In genomic region chr9:613771-614347, GRCh38 we compare ENCODE assay signal across 8 cellular contexts.
A peak's percentile ranks its signal among the peaks of the same experiment; 100 is the strongest.
DNase-seq lines count a peak whose midpoint lies in the region; ATAC-seq and TF ChIP-seq lines count a peak whose summit lies in the region.

No MANE protein-coding gene starts in this region.

- H3K27me3 ChIP-seq in GM23248 (replicated peaks; ENCODE audit: insufficient read depth), result no peaks in the 10 kb centered on the region; the same call in 1 of the 2 replicates
- H3K27me3 ChIP-seq in skeletal muscle satellite cell (ENCODE audit: control insufficient read depth, insufficient read depth, low read length), result no peaks in the 10 kb centered on the region

- peak overlapping the region; percentile 70 for H2AFZ ChIP-seq in GM23248

- WGBS in GM23248 (ENCODE audit: low coverage in 1 of 2, low lambda C conversion rate in 2 of 2, missing lambda C conversion rate in 2 of 2), 2 experiments, result 2 to 4% methylated on average over 7 of the region's 7 CpGs

- H3F3A ChIP-seq in GM23248 (ENCODE audit: insufficient read depth), result 0 out of 2 replicates have a peak, but pooled peaks cover 11% of the 10 kb centered on the region

- H3K4me3 ChIP-seq in GM23248 (peak overlapping the region; percentile 33; the same call in 1 of the 2 replicates), skeletal muscle satellite cell (ENCODE audit: low read length) (no peak overlapping the region)

- peaks cover 5% of the 10 kb centered on the region for H3K4me1 ChIP-seq in GM23248 (ENCODE audit: insufficient read depth)
- peaks cover 25% of the 10 kb centered on the region for H3K4me1 ChIP-seq in skeletal muscle satellite cell (ENCODE audit: control insufficient read depth, insufficient read depth, low read length)

- H3K4me2 ChIP-seq in GM23248 (ENCODE audit: unreplicated experiment) (peak overlapping the region; percentile 44), skeletal muscle satellite cell (ENCODE audit: low read length) (peak overlapping the region; percentile 55)

- DNase-seq in NCI-H1092 treated with DMSO at 0.1 percent for 48 hours (lab: John Stamatoyannopoulos, UW) (peak; percentile 33), NCI-H1092 (lab: John Stamatoyannopoulos, UW) (no peak), GM23248 (peak; percentile 92), Kasumi-1 (lab: John Stamatoyannopoulos, UW) (peak; percentile 92 to 93), caudate nucleus (lab: John Stamatoyannopoulos, UW) (peak in 58 of 61 donors; percentile 17 to 88 (median 66)), iris pigment epithelial cell (ENCODE audit: low read depth) (peak; percentile 87)

- H3K9me3 ChIP-seq in GM23248 (ENCODE audit: low read depth) (no peaks in the 10 kb centered on the region), skeletal muscle satellite cell (replicated peaks; ENCODE audit: low read length) (no peaks in the 10 kb centered on the region)

- no peaks in the 10 kb centered on the region for H3K36me3 ChIP-seq in GM23248 (ENCODE audit: low read depth)
- H3K36me3 ChIP-seq in skeletal muscle satellite cell (ENCODE audit: insufficient read depth, low read length), result no peaks in the 10 kb centered on the region

- H3K9ac ChIP-seq in GM23248 (peak overlapping the region; percentile 9; the same call in 1 of the 2 replicates), skeletal muscle satellite cell (ENCODE audit: low read depth, low read length) (peak overlapping the region; percentile 43)

- in situ Hi-C loops in GM23248 (cut with MboI), result loop anchor here (5.0 to 25.0 kb wide), 2 partner anchors 153 to 373 kb away; partner anchors contain the start of gene DMRT3

- no peaks in the 10 kb centered on the region for H3K79me2 ChIP-seq in GM23248 (ENCODE audit: insufficient read depth)

- H4K20me1 ChIP-seq in GM23248 (ENCODE audit: insufficient read depth), result no peaks in the 10 kb centered on the region

- H3K27ac ChIP-seq in GM23248 (no peak overlapping the region), caudate nucleus (ENCODE audit: low read depth, low read length) (peak overlapping the region; percentile 88)

- no peaks in the 10 kb centered on the region for H3K9me2 ChIP-seq in GM23248 (ENCODE audit: insufficient read depth)

- peak; percentile 100 for ATAC-seq in SK-N-SH treated with all-trans-retinoic acid at 6 μM for 48 hours

TF ChIP-seq in SK-N-SH treated with all-trans-retinoic acid at 6 μM for 48 hours, 23 proteins besides CTCF, POLR2A, EP300 and RAD21:
- TF ChIP-seq PPARA (CRISPR knock-in tag; IDR thresholded peaks at IDR 0.05; ENCODE audit: borderline replicate concordance) (no peak), ZC3H10 (CRISPR knock-in tag; IDR thresholded peaks at IDR 0.05) (no peak), ZNF8 (CRISPR knock-in tag; IDR thresholded peaks at IDR 0.05) (no peak), ZFP30 (CRISPR knock-in tag; IDR thresholded peaks at IDR 0.05) (no peak), BACH2 (CRISPR knock-in tag; IDR thresholded peaks at IDR 0.05; ENCODE audit: borderline replicate concordance) (no peak)
